Comparison of ENCODE assay signal across 8 cellular contexts in genomic region chr17:31093866-31094599, GRCh38. TPM values are rescaled to one million over a fixed set of nuclear protein-coding genes. Genes with fewer than 3 reads are reported as not detected.
DNase-seq lines count a peak whose midpoint lies in the region; ATAC-seq and TF ChIP-seq lines count a peak whose summit lies in the region.

No MANE protein-coding gene starts in this region.

- H3K36me3 ChIP-seq in iPS-15b (ENCODE audit: control insufficient read depth, insufficient read depth, low read length), result no peaks in the 10 kb centered on the region

- no peak overlapping the region for H3K9ac ChIP-seq in iPS-15b (ENCODE audit: low read depth, low read length)

- H3K27ac Mint-ChIP-seq in activated CD4-positive, alpha-beta T cell treated with anti-CD3 and anti-CD28 coated beads, Interleukin-2, amount 10 ng/mL, durations not matched to agents 24 days and 14 days, result peak overlapping the region; percentile 70
- H3K27ac Mint-ChIP-seq in stimulated activated naive B cell treated with anti-CD40 and anti-IgM and Interleukin-4, amounts not matched to agents 10 μg/mL and 1 μg/mL and 100 μg/mL, for 72 hours, result peak overlapping the region; percentile 77

- H3K4me1 Mint-ChIP-seq in activated CD4-positive, alpha-beta T cell treated with anti-CD3 and anti-CD28 coated beads, Interleukin-2, amount 10 ng/mL, durations not matched to agents 24 days and 14 days, result peaks cover 16% of the 10 kb centered on the region
- peaks cover 9 to 11% of the 10 kb centered on the region in 2 donors for H3K4me1 Mint-ChIP-seq in stimulated activated naive B cell treated with anti-CD40 and anti-IgM and Interleukin-4, amounts not matched to agents 10 μg/mL and 1 μg/mL and 100 μg/mL, for 72 hours

- H3K9me3 Mint-ChIP-seq in activated CD4-positive, alpha-beta T cell treated with anti-CD3 and anti-CD28 coated beads, Interleukin-2, amount 10 ng/mL, durations not matched to agents 24 days and 14 days, result no peaks in the 10 kb centered on the region
- no peaks in the 10 kb centered on the region for H3K9me3 Mint-ChIP-seq in stimulated activated naive B cell treated with anti-CD40 and anti-IgM and Interleukin-4, amounts not matched to agents 10 μg/mL and 1 μg/mL and 100 μg/mL, for 72 hours

- H3K27me3 Mint-ChIP-seq in activated CD4-positive, alpha-beta T cell treated with anti-CD3 and anti-CD28 coated beads, Interleukin-2, amount 10 ng/mL, durations not matched to agents 24 days and 14 days, result no peaks in the 10 kb centered on the region
- H3K27me3 Mint-ChIP-seq in stimulated activated naive B cell treated with anti-CD40 and anti-IgM and Interleukin-4, amounts not matched to agents 10 μg/mL and 1 μg/mL and 100 μg/mL, for 72 hours, result no peaks in the 10 kb centered on the region

- H3K36me3 Mint-ChIP-seq in activated CD4-positive, alpha-beta T cell treated with anti-CD3 and anti-CD28 coated beads, Interleukin-2, amount 10 ng/mL, durations not matched to agents 24 days and 14 days (ENCODE audit: low read depth), result no peaks in the 10 kb centered on the region
- H3K36me3 Mint-ChIP-seq in stimulated activated naive B cell treated with anti-CD40 and anti-IgM and Interleukin-4, amounts not matched to agents 10 μg/mL and 1 μg/mL and 100 μg/mL, for 72 hours, result peaks cover 0 to 2% of the 10 kb centered on the region in 2 donors

- ATAC-seq in stimulated activated naive B cell treated with anti-CD40 and anti-IgM and Interleukin-4, amounts not matched to agents 10 μg/mL and 1 μg/mL and 100 μg/mL, for 72 hours (replicated peaks), result peak in 1 of 2 donors; percentile 45
- no peak for ATAC-seq in HG03108 (IDR thresholded peaks at IDR 0.05; ENCODE audit: unreplicated experiment)

- H3K4me3 Mint-ChIP-seq in activated CD4-positive, alpha-beta T cell treated with anti-CD3 and anti-CD28 coated beads, Interleukin-2, amount 10 ng/mL, durations not matched to agents 24 days and 14 days, result peak overlapping the region; percentile 94
- H3K4me3 Mint-ChIP-seq in stimulated activated naive B cell treated with anti-CD40 and anti-IgM and Interleukin-4, amounts not matched to agents 10 μg/mL and 1 μg/mL and 100 μg/mL, for 72 hours, result peak overlapping the region; percentile 95

- TF ChIP-seq CTCF in WI38 (IDR thresholded peaks at IDR 0.05; ENCODE audit: low read depth, low read length), result no peak

- H3K4me3 ChIP-seq in WI38 (ENCODE audit: low read depth, low read length) (peak overlapping the region; percentile 23), iPS-15b (ENCODE audit: low read depth, low read length) (peak overlapping the region; percentile 64)

- no peaks in the 10 kb centered on the region for H3K27me3 ChIP-seq in iPS-15b (ENCODE audit: control insufficient read depth, insufficient read depth, low read length)

- intact Hi-C loops in activated CD4-positive, alpha-beta T cell treated with anti-CD3 and anti-CD28 coated beads, Interleukin-2, amount 10 ng/mL, durations not matched to agents 24 days and 14 days (cut with micrococcal nuclease), result no loop called here

- peaks cover 4% of the 10 kb centered on the region for H3K4me1 ChIP-seq in iPS-15b (ENCODE audit: control insufficient read depth, insufficient read depth, low read length)

- H3K9me3 ChIP-seq in iPS-15b (ENCODE audit: control insufficient read depth, insufficient read depth, low read length), result no peaks in the 10 kb centered on the region

- no peak for DNase-seq in activated CD4-positive, alpha-beta T cell treated with anti-CD3 and anti-CD28 coated beads, Interleukin-2, amount 10 ng/mL, durations not matched to agents 24 days and 14 days
- no peak for DNase-seq in activated CD4-positive, alpha-beta T cell treated with anti-CD3 and anti-CD28 coated beads for 4 hours
- no peak for DNase-seq in stimulated activated naive B cell treated with anti-CD40 and anti-IgM and Interleukin-4, amounts not matched to agents 10 μg/mL and 1 μg/mL and 100 μg/mL, for 72 hours
- no peak for DNase-seq in NAMALWA (ENCODE audit: low spot score)
- DNase-seq in activated effector memory CD4-positive, alpha-beta T cell treated with Interleukin-2 at 50 U/mL for 16 hours, result no peak

RNA-seq across cellular contexts. Expression of gene NF1, which starts 0.7 kb away (rescaled TPM):
- 28.5 and 28.9 TPM in 2 replicates for total RNA-seq in activated CD4-positive, alpha-beta T cell treated with anti-CD3 and anti-CD28 coated beads, Interleukin-2, amount 10 ng/mL, durations not matched to agents 24 days and 14 days
